Comparison of ENCODE assay signal across 1 cellular context in the genomic region with DNA sequence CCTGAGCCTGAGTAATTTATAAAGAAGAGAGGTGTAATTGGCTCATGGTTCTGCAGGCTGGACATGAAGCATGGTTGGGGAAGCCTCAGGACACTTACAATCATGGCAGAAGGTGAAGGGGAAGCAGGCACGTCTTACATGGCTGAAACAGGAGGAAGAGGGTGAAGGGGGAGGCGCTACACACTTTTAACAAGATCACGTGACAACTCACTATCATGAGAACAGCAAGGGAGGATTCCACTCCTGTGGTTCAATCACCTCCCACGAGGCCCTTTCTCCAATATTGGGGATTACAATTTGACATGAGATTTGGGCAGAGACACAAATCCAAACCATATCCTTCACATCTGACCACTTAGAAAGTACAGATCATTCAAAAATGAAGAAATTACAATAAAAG.
TF ChIP-seq lines count a peak whose summit lies in the region.

No MANE protein-coding gene starts in this region.

TF ChIP-seq in HepG2, 621 proteins besides CTCF, POLR2A, EP300 and RAD21 (continued from another document):
- TF ChIP-seq, protein P1, sequence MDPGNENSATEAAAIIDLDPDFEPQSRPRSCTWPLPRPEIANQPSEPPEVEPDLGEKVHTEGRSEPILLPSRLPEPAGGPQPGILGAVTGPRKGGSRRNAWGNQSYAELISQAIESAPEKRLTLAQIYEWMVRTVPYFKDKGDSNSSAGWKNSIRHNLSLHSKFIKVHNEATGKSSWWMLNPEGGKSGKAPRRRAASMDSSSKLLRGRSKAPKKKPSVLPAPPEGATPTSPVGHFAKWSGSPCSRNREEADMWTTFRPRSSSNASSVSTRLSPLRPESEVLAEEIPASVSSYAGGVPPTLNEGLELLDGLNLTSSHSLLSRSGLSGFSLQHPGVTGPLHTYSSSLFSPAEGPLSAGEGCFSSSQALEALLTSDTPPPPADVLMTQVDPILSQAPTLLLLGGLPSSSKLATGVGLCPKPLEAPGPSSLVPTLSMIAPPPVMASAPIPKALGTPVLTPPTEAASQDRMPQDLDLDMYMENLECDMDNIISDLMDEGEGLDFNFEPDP (CRISPR knock-in tag; conservative IDR thresholded peaks at IDR 0.05): no peak
